Comparison of ENCODE assay signal across 29 cellular contexts in the genomic region with DNA sequence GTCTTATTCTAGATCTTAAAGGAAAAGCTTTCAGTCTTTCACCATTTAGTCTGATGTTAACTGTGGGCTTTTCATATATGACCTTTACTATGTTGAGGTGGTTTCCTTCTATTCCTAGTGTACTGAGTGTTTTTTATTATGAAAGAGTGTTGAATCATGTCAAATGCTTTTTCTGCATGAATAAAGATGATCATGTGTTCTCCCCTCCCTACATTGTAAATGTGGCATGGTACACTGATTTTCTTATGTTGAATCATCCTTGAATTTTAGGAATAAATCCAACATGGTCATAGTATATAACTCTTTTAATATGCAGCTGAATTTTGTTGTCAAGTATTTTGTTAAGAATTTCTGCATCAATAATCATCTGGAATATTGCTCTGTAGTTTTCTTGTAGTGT. TPM values are rescaled to one million over a fixed set of nuclear protein-coding genes. Genes with fewer than 3 reads are reported as not detected.
DNase-seq lines count a peak whose midpoint lies in the region; FAIRE-seq and TF ChIP-seq lines count a peak whose summit lies in the region.
"Had no signal": no experiment of that assay in that cellular context is flagged by ENCODE, and none has a peak within 500 bp of the region (broad histone marks: within the 10 kb centered on the region; RNA-seq: fewer than 3 reads in every experiment).

No MANE protein-coding gene starts in this region.

- H3K4me3 ChIP-seq in bronchial epithelial cell (ENCODE audit: low read depth, low read length) = no peak overlapping the region
- H3K4me3 ChIP-seq in fibroblast of mammary gland (ENCODE audit: control insufficient read depth, low read depth, low read length) = no peak overlapping the region
- H3K4me3 ChIP-seq in mesenchymal stem cell (ENCODE audit: insufficient read depth in 1 of 2, low read depth in 1 of 2, low read length in 2 of 2) = peak overlapping the region in 1 of 2 experiments; percentile 45
- no peak overlapping the region for H3K4me3 ChIP-seq in OCI-LY7 (ENCODE audit: low read depth, low read length, poor library complexity, severe bottlenecking)
- H3K4me3 ChIP-seq: colonic mucosa, neural progenitor cell had no signal

- H3K9me3 Mint-ChIP-seq in chondrocyte (ENCODE audit: low read depth) = peaks cover 4% of the 10 kb centered on the region
- H3K9me3 Mint-ChIP-seq: activated CD8-positive, alpha-beta T cell treated with anti-CD3 and anti-CD28 coated beads for 36 hours; activated naive CD4-positive, alpha-beta T cell treated with anti-CD3 and anti-CD28 coated beads, Interleukin-2, amount 10 ng/mL, durations not matched to agents 7 days and 5 days; activated T-helper 17 cell treated with anti-CD3 and anti-CD28 coated beads, Interleukin-2, amount 50 U/mL, for 72 hours; CD8-positive, alpha-beta memory T cell; IgD-negative memory B cell; type B pancreatic cell had no signal

- H3K27ac Mint-ChIP-seq in chondrocyte (ENCODE audit: unreplicated experiment) = no peak overlapping the region
- H3K27ac Mint-ChIP-seq: activated CD4-positive, alpha-beta T cell treated with anti-CD3 and anti-CD28 coated beads for 36 hours; activated CD8-positive, alpha-beta T cell treated with anti-CD3 and anti-CD28 coated beads for 36 hours; activated naive CD4-positive, alpha-beta T cell treated with anti-CD3 and anti-CD28 coated beads, Interleukin-2, amount 10 ng/mL, durations not matched to agents 7 days and 5 days; activated T-helper 17 cell treated with anti-CD3 and anti-CD28 coated beads, Interleukin-2, amount 50 U/mL, for 72 hours; CD8-positive, alpha-beta memory T cell; IgD-negative memory B cell; neural progenitor cell; type B pancreatic cell had no signal

- DNase-seq in HCEC 1CT = peak; percentile 54
- DNase-seq in bronchial epithelial cell (ENCODE audit: low read depth) = peak; percentile 52
- peak; percentile 69 for DNase-seq in fibroblast of mammary gland (ENCODE audit: low read depth)
- DNase-seq in mesenchymal stem cell = no peak
- no peak for DNase-seq in chondrocyte (ENCODE audit: low spot score)
- no peak for DNase-seq in OCI-LY7 (ENCODE audit: low spot score)
- DNase-seq in stimulated activated CD4-positive, alpha-beta T cell treated with anti-CD3 and anti-CD28 coated beads, Interleukin-12 subunit alpha, Interleukin-12 subunit beta, amount 100 ng/mL, for 4 hours = no peak
- DNase-seq in Ammon's horn (ENCODE audit: low spot score) = no peak
- DNase-seq: activated CD4-positive, alpha-beta T cell treated with anti-CD3 and anti-CD28 coated beads for 36 hours; activated CD8-positive, alpha-beta T cell treated with anti-CD3 and anti-CD28 coated beads for 36 hours; activated naive CD4-positive, alpha-beta T cell treated with anti-CD3 and anti-CD28 coated beads, Interleukin-2, amount 10 ng/mL, durations not matched to agents 7 days and 5 days; BE2C; CD8-positive, alpha-beta memory T cell; colonic mucosa; DMS153; effector CD8-positive, alpha-beta T cell; glutamatergic neuron; left ventricle myocardium superior; NCI-H146; NCI-H345; NCI-H748 treated with DMSO at 0.1 percent for 48 hours; posterior cingulate gyrus; SIG-M5; stimulated activated CD4-positive, alpha-beta T cell treated with anti-CD3 and anti-CD28 coated beads, Interleukin-4, amount 100 ng/mL, for 24 hours had no signal

- POLR2A ChIA-PET in OCI-LY7 (lab: Charles Lee) = no interaction called here

- FAIRE-seq in bronchial epithelial cell (lab: Jason Lieb, UNC) = no peak

- H3K79me1 ChIP-seq in mesenchymal stem cell (replicated peaks; ENCODE audit: low read length, poor library complexity, severe bottlenecking) = no peaks in the 10 kb centered on the region

- H3K9me3 ChIP-seq in mesenchymal stem cell (ENCODE audit: control insufficient read depth, low read length) = no peaks in the 10 kb centered on the region
- no peaks in the 10 kb centered on the region for H3K9me3 ChIP-seq in OCI-LY7 (ENCODE audit: low read length)
- H3K9me3 ChIP-seq: BE2C, colonic mucosa had no signal

- no peaks in the 10 kb centered on the region for H3K79me2 ChIP-seq in OCI-LY7 (ENCODE audit: insufficient read depth, low read depth, low read length)

- peaks cover 29% of the 10 kb centered on the region for H3K27me3 Mint-ChIP-seq in chondrocyte (ENCODE audit: low read depth)

- no peak overlapping the region for H3K4me2 ChIP-seq in mesenchymal stem cell (ENCODE audit: low read length, poor library complexity, severe bottlenecking)
- H3K4me2 ChIP-seq in OCI-LY7 (ENCODE audit: low read length) = no peak overlapping the region
- H3K4me2 ChIP-seq: neural progenitor cell had no signal

- no peaks in the 10 kb centered on the region for H3K9me2 ChIP-seq in OCI-LY7 (ENCODE audit: insufficient read depth, low read length)

- no peak overlapping the region for H4K8ac ChIP-seq in mesenchymal stem cell (ENCODE audit: low read length)

- H4K91ac ChIP-seq in mesenchymal stem cell (ENCODE audit: low read length) = no peak overlapping the region

- H2BK15ac ChIP-seq in mesenchymal stem cell (ENCODE audit: low read depth, poor library complexity, severe bottlenecking) = no peak overlapping the region

- no peak for TF ChIP-seq CTCF in bronchial epithelial cell (IDR thresholded peaks at IDR 0.05; ENCODE audit: insufficient read depth, low read length, severe bottlenecking)
- no peak for TF ChIP-seq CTCF in fibroblast of mammary gland (conservative IDR thresholded peaks at IDR 0.05; ENCODE audit: control insufficient read depth, insufficient read depth, low read depth, low read length)
- TF ChIP-seq CTCF in chondrocyte (IDR thresholded peaks at IDR 0.05) = no peak
- no peak for TF ChIP-seq CTCF in OCI-LY7 (conservative IDR thresholded peaks at IDR 0.05; ENCODE audit: low read length)

- H3K36me3 ChIP-seq in bronchial epithelial cell (ENCODE audit: control insufficient read depth, insufficient read depth, low read length) = no peaks in the 10 kb centered on the region
- peaks cover 0 to 3% of the 10 kb centered on the region in 2 experiments for H3K36me3 ChIP-seq in mesenchymal stem cell (ENCODE audit: control insufficient read depth in 1 of 2, insufficient read depth in 2 of 2, low read depth in 1 of 2, low read length in 2 of 2)
- no peaks in the 10 kb centered on the region for H3K36me3 ChIP-seq in OCI-LY7 (ENCODE audit: insufficient read depth, low read length)
- H3K36me3 ChIP-seq: BE2C, colonic mucosa, neural progenitor cell had no signal

- peaks cover 8% of the 10 kb centered on the region for H3K4me1 Mint-ChIP-seq in chondrocyte (ENCODE audit: low read depth)

- BruUV-seq in OCI-LY7 (replicated peaks; lab: Mats Ljungman, UMichigan) = no TSS peak

- H3K4ac ChIP-seq in mesenchymal stem cell (ENCODE audit: low read depth in 1 of 2, low read length in 2 of 2) = no peak overlapping the region

- no peak overlapping the region for H3K18ac ChIP-seq in mesenchymal stem cell (ENCODE audit: low read depth in 1 of 2, low read length in 2 of 2)

- no peak overlapping the region for H2AK5ac ChIP-seq in mesenchymal stem cell (ENCODE audit: low read length, severe bottlenecking)

- no peak overlapping the region for H2BK5ac ChIP-seq in mesenchymal stem cell (ENCODE audit: low read depth, low read length, poor library complexity, severe bottlenecking)

- H3K9ac ChIP-seq in mesenchymal stem cell (ENCODE audit: low read length) = peak overlapping the region; percentile 56
- H3K9ac ChIP-seq: neural progenitor cell had no signal

- no peak overlapping the region for H3K14ac ChIP-seq in mesenchymal stem cell (ENCODE audit: low read length in 2 of 2)

- H3K4me3 Mint-ChIP-seq in chondrocyte (ENCODE audit: unreplicated experiment) = no peak overlapping the region
- H3K4me3 Mint-ChIP-seq: activated CD4-positive, alpha-beta T cell treated with anti-CD3 and anti-CD28 coated beads for 36 hours; activated CD8-positive, alpha-beta T cell treated with anti-CD3 and anti-CD28 coated beads for 36 hours; activated naive CD4-positive, alpha-beta T cell treated with anti-CD3 and anti-CD28 coated beads, Interleukin-2, amount 10 ng/mL, durations not matched to agents 7 days and 5 days; activated T-helper 17 cell treated with anti-CD3 and anti-CD28 coated beads, Interleukin-2, amount 50 U/mL, for 72 hours; CD8-positive, alpha-beta memory T cell; IgD-negative memory B cell; neural progenitor cell; type B pancreatic cell had no signal

- H4K20me1 ChIP-seq in OCI-LY7 (ENCODE audit: insufficient read depth, low read length) = no peaks in the 10 kb centered on the region

- no peak overlapping the region for H3K27ac ChIP-seq in mesenchymal stem cell (ENCODE audit: low read length, poor library complexity, severe bottlenecking)
- H3K27ac ChIP-seq in OCI-LY7 (ENCODE audit: low read depth, low read length, poor library complexity, severe bottlenecking) = no peak overlapping the region
- H3K27ac ChIP-seq: colonic mucosa, neural progenitor cell had no signal

- CTCF ChIA-PET in OCI-LY7 (lab: Charles Lee; ENCODE audit: unreplicated experiment) = no interaction called here

- peaks cover 6% of the 10 kb centered on the region for H3K4me1 ChIP-seq in mesenchymal stem cell (ENCODE audit: control insufficient read depth, insufficient read depth, low read depth, low read length)
- peaks cover 9% of the 10 kb centered on the region for H3K4me1 ChIP-seq in OCI-LY7 (ENCODE audit: insufficient read depth, low read length, poor library complexity, severe bottlenecking)
- H3K4me1 ChIP-seq: BE2C, colonic mucosa had no signal

- H3K23ac ChIP-seq in mesenchymal stem cell (ENCODE audit: low read length in 2 of 2) = no peak overlapping the region

- no peak overlapping the region for H2AFZ ChIP-seq in mesenchymal stem cell (ENCODE audit: low read depth, low read length)
- H2AFZ ChIP-seq in OCI-LY7 (ENCODE audit: low read length) = no peak overlapping the region
- H2AFZ ChIP-seq: neural progenitor cell had no signal

- no peaks in the 10 kb centered on the region for H3K36me3 Mint-ChIP-seq in chondrocyte (ENCODE audit: low read depth)
- H3K36me3 Mint-ChIP-seq: activated naive CD4-positive, alpha-beta T cell treated with anti-CD3 and anti-CD28 coated beads, Interleukin-2, amount 10 ng/mL, durations not matched to agents 7 days and 5 days; CD8-positive, alpha-beta memory T cell; IgD-negative memory B cell; type B pancreatic cell had no signal

- intact Hi-C loops in OCI-LY7 (cut with micrococcal nuclease; ENCODE audit: unreplicated experiment) = no loop called here

- H2BK12ac ChIP-seq in mesenchymal stem cell (ENCODE audit: low read length in 2 of 2) = no peak overlapping the region

- no peak overlapping the region for H2BK120ac ChIP-seq in mesenchymal stem cell (ENCODE audit: low read depth, low read length)

- no peaks in the 10 kb centered on the region for H3K27me3 ChIP-seq in bronchial epithelial cell (ENCODE audit: control insufficient read depth, insufficient read depth, low read length)
- no peaks in the 10 kb centered on the region for H3K27me3 ChIP-seq in mesenchymal stem cell (ENCODE audit: control insufficient read depth in 1 of 2, insufficient read depth in 1 of 2, low read length in 2 of 2)
- H3K27me3 ChIP-seq: BE2C, colonic mucosa had no signal

RNA-seq across cellular contexts. Expression of gene CLGN, which starts 4.3 kb away (rescaled TPM):
- total RNA-seq in bronchial epithelial cell (53.1 and 78.5 TPM in 2 replicates), chondrocyte (0.41 to 0.89 TPM (median 0.60 TPM) in 3 replicates), OCI-LY7 (2022) (2.5 and 4.2 TPM in 2 replicates)
- polyA plus RNA-seq in mesenchymal stem cell (2013, experiment 1 of 2) = 2.6 TPM
- polyA plus RNA-seq in mesenchymal stem cell (2013, experiment 2 of 2) = 2.6 TPM
- total RNA-seq in OCI-LY7 (2014; rRNA removed; shearing (Covaris generic)) = 1.1 and 1.3 TPM in 2 replicates
- total RNA-seq: CD8-positive, alpha-beta memory T cell; myocyte had no signal
- polyA plus RNA-seq: CD8-positive, alpha-beta memory T cell; IgD-negative memory B cell had no signal

RNA-seq across cellular contexts. Expression of gene SCOC, which starts 49.7 kb away (rescaled TPM):
- 61.9 and 81.0 TPM in 2 replicates for total RNA-seq in bronchial epithelial cell
- 32.6 TPM for polyA plus RNA-seq in mesenchymal stem cell (2013, experiment 1 of 2)
- polyA plus RNA-seq in mesenchymal stem cell (2013, experiment 2 of 2) = 33.8 TPM
- 55.0 to 63.8 TPM (median 56.0 TPM) in 3 replicates for total RNA-seq in chondrocyte
- 4.9 and 8.0 TPM in 2 replicates for total RNA-seq in OCI-LY7 (2014; rRNA removed; shearing (Covaris generic))
- 16.2 and 18.3 TPM in 2 replicates for total RNA-seq in OCI-LY7 (2022)

Comparison
In these comparisons a context has a peak if more than half of its experiments do, and no peak if none do; other contexts are left out.
1. DNase-seq: peak in HCEC 1CT (single experiment), bronchial epithelial cell (single experiment) and fibroblast of mammary gland (single experiment); none in mesenchymal stem cell (single experiment), chondrocyte (single experiment), OCI-LY7 (single experiment), stimulated activated CD4-positive, alpha-beta T cell treated with anti-CD3 and anti-CD28 coated beads, Interleukin-12 subunit alpha, Interleukin-12 subunit beta, amount 100 ng/mL, for 4 hours (single experiment) and Ammon's horn (single experiment).
2. RNA of gene CLGN, which starts 4.3 kb away (total RNA-seq): 53.1 to 78.5 TPM in bronchial epithelial cell; 1.1 to 4.2 TPM in OCI-LY7 and 0.41 to 0.89 TPM in chondrocyte; every median in the first group is over 10 times any median in the second.